14 cellular contexts compared by ENCODE assay signal in genomic region chr1:160658956-160659255, GRCh38.
"Had no signal": no experiment of that assay in that cellular context is flagged by ENCODE, and none has a peak within 500 bp of the region (broad histone marks: within the 10 kb centered on the region; RNA-seq: fewer than 3 reads in every experiment).

No MANE protein-coding gene starts in this region.

- H3K9me3 ChIP-seq: body of pancreas, colonic mucosa, esophagus squamous epithelium, psoas muscle, right lobe of liver had no signal

- H3K27ac ChIP-seq: body of pancreas, colonic mucosa, esophagus squamous epithelium, left ventricle myocardium inferior, psoas muscle, right lobe of liver had no signal

- DNase-seq: activated CD4-positive, alpha-beta memory T cell treated with anti-CD3 and anti-CD28 coated beads for 36 hours; activated gamma-delta T cell; activated T-cell treated with anti-CD3 and anti-CD28 coated beads, Interleukin-2, amount 50 U/mL, for 72 hours; amygdala; body of pancreas; central memory CD4-positive, alpha-beta T cell; colonic mucosa; esophagus squamous epithelium; glutamatergic neuron; left ventricle myocardium inferior; nephron progenitor cell; psoas muscle; right lobe of liver; stimulated activated naive CD8-positive, alpha-beta T cell treated with anti-CD3 and anti-CD28 coated beads, Interleukin-15, Interleukin-2, amounts not matched to agents 100 U/mL and 50 U/mL, for 24 hours had no signal

- H3K4me3 ChIP-seq: body of pancreas, colonic mucosa, esophagus squamous epithelium, left ventricle myocardium inferior, psoas muscle, right lobe of liver had no signal

- ATAC-seq: activated T-cell treated with anti-CD3 and anti-CD28 coated beads, Interleukin-2, amount 50 U/mL, for 72 hours; body of pancreas; psoas muscle; right lobe of liver; stimulated activated naive CD8-positive, alpha-beta T cell treated with anti-CD3 and anti-CD28 coated beads, Interleukin-15, Interleukin-2, amounts not matched to agents 100 U/mL and 50 U/mL, for 24 hours had no signal

- H3K36me3 ChIP-seq: colonic mucosa, esophagus squamous epithelium, left ventricle myocardium inferior, right lobe of liver had no signal

- H3K4me1 ChIP-seq: body of pancreas, colonic mucosa, psoas muscle, right lobe of liver had no signal
